Comparison of ENCODE assay signal across 8 cellular contexts in the genomic region with DNA sequence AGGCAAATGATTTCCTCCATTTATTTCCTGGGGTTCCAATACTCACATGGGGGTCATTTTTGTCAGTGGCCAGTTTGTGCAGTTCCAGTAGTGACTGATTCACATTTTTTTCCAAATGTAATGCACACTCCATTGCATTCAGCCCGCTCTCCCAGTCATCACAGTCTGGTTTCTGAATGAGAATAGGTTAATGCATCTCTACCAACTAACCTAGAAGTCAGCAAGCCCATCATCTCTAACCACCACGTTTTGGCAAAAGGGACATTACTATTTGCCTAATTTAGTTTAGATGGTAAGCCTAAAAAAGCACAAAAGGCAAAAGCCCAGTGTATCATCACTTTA. TPM values are rescaled to one million over a fixed set of nuclear protein-coding genes. Genes with fewer than 3 reads are reported as not detected.
DNase-seq lines count a peak whose midpoint lies in the region; ATAC-seq, FAIRE-seq and TF ChIP-seq lines count a peak whose summit lies in the region.

No MANE protein-coding gene starts in this region.

- TF ChIP-seq POLR2A in GM12892 (IDR thresholded peaks at IDR 0.05; ENCODE audit: low read depth, low read length): no peak

- H3K27me3 ChIP-seq in ACC112 (ENCODE audit: insufficient read depth, low read length): no peaks in the 10 kb centered on the region

- peaks cover 43 to 51% of the 10 kb centered on the region in 2 donors for H3K4me1 Mint-ChIP-seq in natural killer cell

- peaks cover 42% of the 10 kb centered on the region for H3K4me1 ChIP-seq in ACC112 (ENCODE audit: control insufficient read depth, insufficient read depth, low read length, unreplicated experiment)

- peak overlapping the region; percentile 86 to 93 for H3K27ac Mint-ChIP-seq in natural killer cell

- peak; percentile 53 for DNase-seq in LoVo (ENCODE audit: low spot score)
- no peak for DNase-seq in coronary artery (ENCODE audit: low spot score)
- DNase-seq in natural killer cell: no peak
- DNase-seq in SHP77 treated with DMSO at 0.1 percent for 48 hours (lab: John Stamatoyannopoulos, UW): no peak
- DNase-seq in GM12892 (ENCODE audit: insufficient read length): no peak

- peak overlapping the region; percentile 95 for H3K4me3 Mint-ChIP-seq in natural killer cell

- intact Hi-C loops in natural killer cell (cut with micrococcal nuclease): loop anchor here (5.0 kb wide), 1 partner anchor 117 kb away; no protein-coding TSS in a partner anchor

- no peaks in the 10 kb centered on the region for H3K9me3 Mint-ChIP-seq in natural killer cell

- no peak for TF ChIP-seq CTCF in coronary artery (IDR thresholded peaks at IDR 0.05)
- no peak for TF ChIP-seq CTCF in natural killer cell (IDR thresholded peaks at IDR 0.05)

- H3K27me3 Mint-ChIP-seq in natural killer cell (ENCODE audit: low read depth in 2 of 2): no peaks in the 10 kb centered on the region

- peaks cover 10% of the 10 kb centered on the region for H3K36me3 Mint-ChIP-seq in natural killer cell

- H3K27ac ChIP-seq in ACC112 (ENCODE audit: low read depth, low read length) (peak overlapping the region; percentile 100), coronary artery (peak overlapping the region; percentile 100)

- no peak overlapping the region for H2AFZ ChIP-seq in ACC112 (ENCODE audit: low read length, unreplicated experiment)

- FAIRE-seq in GM12892 (lab: Jason Lieb, UNC): no peak

- ATAC-seq in natural killer cell (no peak), HG03520 (IDR thresholded peaks at IDR 0.05; ENCODE audit: unreplicated experiment) (no peak)
- no peak for ATAC-seq in activated CD4-positive, CD25-positive, alpha-beta regulatory T cell treated with anti-CD3 and anti-CD28 coated beads, Interleukin-2, amount 50 U/mL, for 24 hours

- peaks cover 46% of the 10 kb centered on the region for H3K79me2 ChIP-seq in ACC112 (ENCODE audit: control insufficient read depth, insufficient read depth, low read length, unreplicated experiment)

- H3K36me3 ChIP-seq in ACC112 (ENCODE audit: insufficient read depth, low read length): peaks cover 31% of the 10 kb centered on the region

- H3K4me3 ChIP-seq in ACC112 (ENCODE audit: low read depth, low read length) (peak overlapping the region; percentile 98), coronary artery (peak overlapping the region; percentile 98)

RNA-seq across cellular contexts. Expression of gene FTH1, which starts 2.5 kb away (rescaled TPM):
- total RNA-seq in natural killer cell: 1,000 to 10,000 TPM; 1,067 to 1,951 (median 1,796) TPM
- 1,700 TPM for polyA plus RNA-seq in GM12892 (2012; ENCODE audit: missing spikeins)

RNA-seq across cellular contexts. Expression of gene BEST1, which starts 14.8 kb away (rescaled TPM):
- total RNA-seq in natural killer cell: 1 to 10 TPM in 2 of 3 donors, under 1 TPM in 1; 0.32 to 2.0 (median 1.4) TPM
- polyA plus RNA-seq in GM12892 (2012; ENCODE audit: missing spikeins): 1.1 TPM

RNA-seq across cellular contexts. Expression of gene RAB3IL1, which starts 47.5 kb away (rescaled TPM):
- total RNA-seq in natural killer cell: not detected
- not detected for polyA plus RNA-seq in GM12892 (2012; ENCODE audit: missing spikeins)
